36 cellular contexts compared by ENCODE assay signal in genomic region chr20:52809003-52809402, GRCh38.
"Had no signal": no experiment of that assay in that cellular context is flagged by ENCODE, and none has a peak within 500 bp of the region (broad histone marks: within the 10 kb centered on the region; RNA-seq: fewer than 3 reads in every experiment).

No MANE protein-coding gene starts in this region.

- ATAC-seq: activated CD4-positive, alpha-beta T cell treated with anti-CD3 and anti-CD28 coated beads for 36 hours; activated CD4-positive, CD25-positive, alpha-beta regulatory T cell treated with anti-CD3 and anti-CD28 coated beads, Interleukin-2, amount 50 U/mL, for 24 hours; activated CD8-positive, alpha-beta memory T cell treated with anti-CD3 and anti-CD28 coated beads, Interleukin-2, amount 10 ng/mL, durations not matched to agents 7 days and 5 days; activated CD8-positive, alpha-beta T cell treated with anti-CD3 and anti-CD28 coated beads, Interleukin-2, amount 10 ng/mL, durations not matched to agents 7 days and 5 days; activated naive CD8-positive, alpha-beta T cell treated with anti-CD3 and anti-CD28 coated beads, Interleukin-2, amount 50 U/mL, for 24 hours; WTC11 had no signal

- H3K27ac ChIP-seq: ascending aorta, cardiac muscle cell, VCaP had no signal

- DNase-seq: activated CD4-positive, alpha-beta memory T cell treated with anti-CD3 and anti-CD28 coated beads, Interleukin-2, amount 10 ng/mL, durations not matched to agents 7 days and 5 days; activated CD4-positive, alpha-beta T cell treated with anti-CD3 and anti-CD28 coated beads for 1 hour; activated CD4-positive, alpha-beta T cell treated with anti-CD3 and anti-CD28 coated beads for 36 hours; activated CD4-positive, alpha-beta T cell treated with anti-CD3 and anti-CD28 coated beads for 48 hours; activated CD4-positive, alpha-beta T cell treated with anti-CD3 and anti-CD28 coated beads, Interleukin-2, amount 10 ng/mL, durations not matched to agents 7 days and 5 days; activated CD4-positive, alpha-beta T cell treated with anti-CD3 and anti-CD28 coated beads, Interleukin-2, amount 50 U/mL, for 48 hours; activated CD4-positive, CD25-positive, alpha-beta regulatory T cell; activated CD8-positive, alpha-beta memory T cell treated with anti-CD3 and anti-CD28 coated beads for 24 hours; activated CD8-positive, alpha-beta memory T cell treated with anti-CD3 and anti-CD28 coated beads, Interleukin-2, amount 10 ng/mL, durations not matched to agents 7 days and 5 days; activated CD8-positive, alpha-beta memory T cell treated with anti-CD3 and anti-CD28 coated beads, Interleukin-2, amount 50 U/mL, for 48 hours; activated CD8-positive, alpha-beta T cell treated with anti-CD3 and anti-CD28 coated beads, Interleukin-2, amount 10 ng/mL, durations not matched to agents 7 days and 5 days; activated effector memory CD4-positive, alpha-beta T cell treated with Interleukin-2 at 50 U/mL for 16 hours; activated gamma-delta T cell; activated naive CD4-positive, alpha-beta T cell treated with anti-CD3 and anti-CD28 coated beads, Interleukin-2, amount 10 ng/mL, durations not matched to agents 7 days and 5 days; activated naive CD4-positive, alpha-beta T cell treated with Interleukin-2 at 50 U/mL for 16 hours; activated naive CD8-positive, alpha-beta T cell treated with anti-CD3 and anti-CD28 coated beads, Interleukin-2, amount 10 ng/mL, durations not matched to agents 7 days and 5 days; activated naive CD8-positive, alpha-beta T cell treated with anti-CD3 and anti-CD28 coated beads, Interleukin-2, amount 50 U/mL, for 24 hours; activated T-cell treated with anti-CD3 and anti-CD28 coated beads, Interleukin-2, amount 50 U/mL, for 24 hours; activated T-cell treated with anti-CD3 and anti-CD28 coated beads, Interleukin-2, amount 50 U/mL, for 48 hours; amygdala; caudate nucleus; cerebellar nuclear complex; T-helper 2 cell; T-helper 9 cell had no signal

- H3K36me3 ChIP-seq: ascending aorta, cardiac muscle cell had no signal

- H3K4me3 ChIP-seq: ascending aorta, cardiac muscle cell had no signal

- H3K4me1 Mint-ChIP-seq: activated CD4-positive, alpha-beta memory T cell treated with anti-CD3 and anti-CD28 coated beads, Interleukin-2, amount 10 ng/mL, durations not matched to agents 7 days and 5 days; activated CD4-positive, alpha-beta T cell treated with anti-CD3 and anti-CD28 coated beads for 36 hours; activated CD4-positive, alpha-beta T cell treated with anti-CD3 and anti-CD28 coated beads, Interleukin-2, amount 10 ng/mL, durations not matched to agents 7 days and 5 days; activated CD8-positive, alpha-beta memory T cell treated with anti-CD3 and anti-CD28 coated beads, Interleukin-2, amount 10 ng/mL, durations not matched to agents 7 days and 5 days; activated naive CD4-positive, alpha-beta T cell treated with anti-CD3 and anti-CD28 coated beads, Interleukin-2, amount 10 ng/mL, durations not matched to agents 7 days and 5 days; activated naive CD4-positive, alpha-beta T cell treated with anti-CD3 and anti-CD28 coated beads, Interleukin-2, amount 50 U/mL, for 24 hours; activated naive CD8-positive, alpha-beta T cell treated with anti-CD3 and anti-CD28 coated beads, Interleukin-2, amount 10 ng/mL, durations not matched to agents 7 days and 5 days; activated naive CD8-positive, alpha-beta T cell treated with anti-CD3 and anti-CD28 coated beads, Interleukin-2, amount 50 U/mL, for 24 hours; WTC11 had no signal

- H3K4me3 Mint-ChIP-seq: activated CD4-positive, alpha-beta memory T cell treated with anti-CD3 and anti-CD28 coated beads, Interleukin-2, amount 10 ng/mL, durations not matched to agents 7 days and 5 days; activated CD4-positive, alpha-beta T cell treated with anti-CD3 and anti-CD28 coated beads for 36 hours; activated CD4-positive, alpha-beta T cell treated with anti-CD3 and anti-CD28 coated beads, Interleukin-2, amount 10 ng/mL, durations not matched to agents 7 days and 5 days; activated CD8-positive, alpha-beta memory T cell treated with anti-CD3 and anti-CD28 coated beads, Interleukin-2, amount 10 ng/mL, durations not matched to agents 7 days and 5 days; activated CD8-positive, alpha-beta T cell treated with anti-CD3 and anti-CD28 coated beads, Interleukin-2, amount 10 ng/mL, durations not matched to agents 7 days and 5 days; activated naive CD4-positive, alpha-beta T cell treated with anti-CD3 and anti-CD28 coated beads, Interleukin-2, amount 10 ng/mL, durations not matched to agents 7 days and 5 days; activated naive CD4-positive, alpha-beta T cell treated with anti-CD3 and anti-CD28 coated beads, Interleukin-2, amount 50 U/mL, for 24 hours; activated naive CD8-positive, alpha-beta T cell; activated naive CD8-positive, alpha-beta T cell treated with anti-CD3 and anti-CD28 coated beads, Interleukin-2, amount 10 ng/mL, durations not matched to agents 7 days and 5 days; activated naive CD8-positive, alpha-beta T cell treated with anti-CD3 and anti-CD28 coated beads, Interleukin-2, amount 50 U/mL, for 24 hours; activated T-cell treated with anti-CD3 and anti-CD28 coated beads, Interleukin-2, amount 50 U/mL, for 24 hours; brain; central memory CD8-positive, alpha-beta T cell; T-helper 1 cell treated with Interleukin-12 subunit alpha and Interleukin-12 subunit beta and Interleukin-4 antibody, amounts not matched to agents 30 μg/mL and 1 μg/mL, for 36 hours; T-helper 2 cell treated with Interferon-gamma antibody and Interleukin-4, amounts not matched to agents 5 μg/mL and 100 μg/mL, for 36 hours; WTC11 had no signal

- H3K27ac Mint-ChIP-seq: activated CD4-positive, alpha-beta memory T cell treated with anti-CD3 and anti-CD28 coated beads, Interleukin-2, amount 10 ng/mL, durations not matched to agents 7 days and 5 days; activated CD4-positive, alpha-beta T cell treated with anti-CD3 and anti-CD28 coated beads for 36 hours; activated CD4-positive, alpha-beta T cell treated with anti-CD3 and anti-CD28 coated beads, Interleukin-2, amount 10 ng/mL, durations not matched to agents 7 days and 5 days; activated CD8-positive, alpha-beta memory T cell treated with anti-CD3 and anti-CD28 coated beads, Interleukin-2, amount 10 ng/mL, durations not matched to agents 7 days and 5 days; activated CD8-positive, alpha-beta T cell treated with anti-CD3 and anti-CD28 coated beads, Interleukin-2, amount 10 ng/mL, durations not matched to agents 7 days and 5 days; activated naive CD4-positive, alpha-beta T cell treated with anti-CD3 and anti-CD28 coated beads, Interleukin-2, amount 10 ng/mL, durations not matched to agents 7 days and 5 days; activated naive CD4-positive, alpha-beta T cell treated with anti-CD3 and anti-CD28 coated beads, Interleukin-2, amount 50 U/mL, for 24 hours; activated naive CD8-positive, alpha-beta T cell; activated naive CD8-positive, alpha-beta T cell treated with anti-CD3 and anti-CD28 coated beads, Interleukin-2, amount 10 ng/mL, durations not matched to agents 7 days and 5 days; activated naive CD8-positive, alpha-beta T cell treated with anti-CD3 and anti-CD28 coated beads, Interleukin-2, amount 50 U/mL, for 24 hours; activated T-cell treated with anti-CD3 and anti-CD28 coated beads, Interleukin-2, amount 50 U/mL, for 24 hours; activated T-helper 2 cell treated with anti-CD3 and anti-CD28 coated beads, Interferon-gamma antibody, Interleukin-2, Interleukin-4, amounts not matched to agents 10 μg/mL and 5 μg/mL and 100 μg/mL, durations not matched to agents 14 hours and 24 hours and 36 hours; brain; T-helper 1 cell treated with Interleukin-12 subunit alpha and Interleukin-12 subunit beta and Interleukin-4 antibody, amounts not matched to agents 30 μg/mL and 1 μg/mL, for 36 hours; T-helper 2 cell treated with Interferon-gamma antibody and Interleukin-4, amounts not matched to agents 5 μg/mL and 100 μg/mL, for 36 hours; WTC11 had no signal

- H3K9me3 ChIP-seq: ascending aorta had no signal

- H3K4me1 ChIP-seq: ascending aorta had no signal

- H3K27me3 ChIP-seq: ascending aorta, cardiac muscle cell had no signal

- H3K36me3 Mint-ChIP-seq: activated CD8-positive, alpha-beta memory T cell treated with anti-CD3 and anti-CD28 coated beads, Interleukin-2, amount 10 ng/mL, durations not matched to agents 7 days and 5 days; activated naive CD4-positive, alpha-beta T cell treated with anti-CD3 and anti-CD28 coated beads, Interleukin-2, amount 10 ng/mL, durations not matched to agents 7 days and 5 days; activated naive CD4-positive, alpha-beta T cell treated with anti-CD3 and anti-CD28 coated beads, Interleukin-2, amount 50 U/mL, for 24 hours; activated naive CD8-positive, alpha-beta T cell; activated naive CD8-positive, alpha-beta T cell treated with anti-CD3 and anti-CD28 coated beads, Interleukin-2, amount 10 ng/mL, durations not matched to agents 7 days and 5 days; brain; WTC11 had no signal

- H3K9me3 Mint-ChIP-seq: activated CD4-positive, alpha-beta memory T cell treated with anti-CD3 and anti-CD28 coated beads, Interleukin-2, amount 10 ng/mL, durations not matched to agents 7 days and 5 days; activated CD4-positive, alpha-beta T cell treated with anti-CD3 and anti-CD28 coated beads, Interleukin-2, amount 10 ng/mL, durations not matched to agents 7 days and 5 days; activated naive CD4-positive, alpha-beta T cell treated with anti-CD3 and anti-CD28 coated beads, Interleukin-2, amount 10 ng/mL, durations not matched to agents 7 days and 5 days; activated naive CD4-positive, alpha-beta T cell treated with anti-CD3 and anti-CD28 coated beads, Interleukin-2, amount 50 U/mL, for 24 hours; activated naive CD8-positive, alpha-beta T cell treated with anti-CD3 and anti-CD28 coated beads, Interleukin-2, amount 10 ng/mL, durations not matched to agents 7 days and 5 days; activated naive CD8-positive, alpha-beta T cell treated with anti-CD3 and anti-CD28 coated beads, Interleukin-2, amount 50 U/mL, for 24 hours; activated T-cell treated with anti-CD3 and anti-CD28 coated beads, Interleukin-2, amount 50 U/mL, for 24 hours; activated T-helper 2 cell treated with anti-CD3 and anti-CD28 coated beads, Interferon-gamma antibody, Interleukin-2, Interleukin-4, amounts not matched to agents 10 μg/mL and 5 μg/mL and 100 μg/mL, durations not matched to agents 14 hours and 24 hours and 36 hours; brain; central memory CD8-positive, alpha-beta T cell; T-helper 1 cell treated with Interleukin-12 subunit alpha and Interleukin-12 subunit beta and Interleukin-4 antibody, amounts not matched to agents 30 μg/mL and 1 μg/mL, for 36 hours; T-helper 2 cell treated with Interferon-gamma antibody and Interleukin-4, amounts not matched to agents 5 μg/mL and 100 μg/mL, for 36 hours had no signal
